In the genomic region with DNA sequence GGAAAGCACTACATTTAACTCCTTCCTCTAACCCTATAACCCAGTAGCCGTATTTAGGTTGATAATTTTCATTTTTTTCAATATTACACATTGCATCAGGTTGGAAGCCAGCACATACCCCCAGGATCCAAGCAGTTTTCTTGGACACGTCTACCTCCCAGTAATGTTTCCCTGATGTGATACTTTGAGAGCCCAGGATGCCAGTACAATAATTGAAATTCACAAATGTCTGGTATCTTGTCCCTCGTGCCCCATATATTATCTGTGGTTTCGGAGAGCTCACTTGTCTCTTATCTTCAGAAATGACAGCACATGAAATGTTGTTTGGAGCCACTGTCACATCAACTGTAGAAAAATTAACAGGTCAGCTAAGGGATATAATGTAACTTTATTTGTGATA, we compare ENCODE assay signal across 33 cellular contexts. TPM values are rescaled to one million over a fixed set of nuclear protein-coding genes. Genes with fewer than 3 reads are reported as not detected.
"Had no signal": no experiment of that assay in that cellular context is flagged by ENCODE, and none has a peak within 500 bp of the region (broad histone marks: within the 10 kb centered on the region; RNA-seq: fewer than 3 reads in every experiment).

No MANE protein-coding gene starts in this region.

- H3K27me3 Mint-ChIP-seq: activated B cell treated with CpG ODN at 0.5 μM for 24 hours; activated T-helper 17 cell treated with anti-CD3 and anti-CD28 coated beads, Interleukin-2, amount 50 U/mL, for 72 hours had no signal

- H3K4me3 Mint-ChIP-seq: activated B cell treated with CpG ODN at 0.5 μM for 24 hours; activated T-helper 17 cell treated with anti-CD3 and anti-CD28 coated beads, Interleukin-2, amount 50 U/mL, for 72 hours; T-helper 1 cell treated with Interleukin-12 subunit alpha and Interleukin-12 subunit beta and Interleukin-4 antibody, amounts not matched to agents 30 μg/mL and 1 μg/mL, for 36 hours; T-helper 2 cell treated with Interferon-gamma antibody and Interleukin-4, amounts not matched to agents 5 μg/mL and 100 μg/mL, for 36 hours had no signal

- H3K9me3 Mint-ChIP-seq: activated B cell treated with CpG ODN at 0.5 μM for 24 hours; activated naive CD4-positive, alpha-beta T cell treated with anti-CD3 and anti-CD28 coated beads, Interleukin-2, amount 50 U/mL, for 72 hours; activated T-helper 17 cell treated with anti-CD3 and anti-CD28 coated beads, Interleukin-2, amount 50 U/mL, for 72 hours; T-helper 1 cell treated with Interleukin-12 subunit alpha and Interleukin-12 subunit beta and Interleukin-4 antibody, amounts not matched to agents 30 μg/mL and 1 μg/mL, for 36 hours; T-helper 2 cell treated with Interferon-gamma antibody and Interleukin-4, amounts not matched to agents 5 μg/mL and 100 μg/mL, for 36 hours had no signal

- FAIRE-seq: colon, TTC549 had no signal

- ATAC-seq: activated naive CD4-positive, alpha-beta T cell treated with anti-CD3 and anti-CD28 coated beads, Interleukin-2, amount 50 U/mL, for 72 hours; activated T-helper 17 cell treated with anti-CD3 and anti-CD28 coated beads, Interleukin-2, amount 50 U/mL, for 72 hours; PC-3 had no signal

- DNase-seq: activated B cell treated with CpG ODN at 0.5 μM for 24 hours; activated CD4-positive, alpha-beta T cell treated with anti-CD3 and anti-CD28 coated beads for 4 hours; activated CD4-positive, CD25-positive, alpha-beta regulatory T cell treated with anti-CD3 and anti-CD28 coated beads, Interleukin-2, amount 50 U/mL, for 72 hours; activated CD8-positive, alpha-beta memory T cell treated with anti-CD3 and anti-CD28 coated beads, Interleukin-2, amount 50 U/mL, for 4 hours; activated effector memory CD4-positive, alpha-beta T cell treated with anti-CD3 and anti-CD28 coated beads, Interleukin-2, amount 50 U/mL, for 16 hours; activated naive CD4-positive, alpha-beta T cell; activated T-cell treated with anti-CD3 and anti-CD28 coated beads for 4 hours; activated T-cell treated with anti-CD3 and anti-CD28 coated beads, Interleukin-2, amount 50 U/mL, for 48 hours; amniotic stem cell; aorta; brain microvascular endothelial cell; central memory CD4-positive, alpha-beta T cell; Karpas-422; KBM-7; NCI-H1105; NCI-H1417 treated with DMSO at 0.1 percent for 48 hours; NCI-H187 treated with DMSO at 0.1 percent for 48 hours; NCI-H2081; NCI-H510A; NCI-H526; NCI-H748 treated with DMSO at 0.1 percent for 48 hours; NK-92 treated with Interleukin-12 subunit alpha and Interleukin-12 subunit beta, amount 100 ng/mL, for 24 hours; PC-3; Peyer's patch; RPMI8226; SHP77 treated with DMSO at 0.1 percent for 48 hours; SK-N-SH had no signal

- H3K4me1 Mint-ChIP-seq: activated B cell treated with CpG ODN at 0.5 μM for 24 hours; activated T-helper 17 cell treated with anti-CD3 and anti-CD28 coated beads, Interleukin-2, amount 50 U/mL, for 72 hours had no signal

- H3K36me3 Mint-ChIP-seq: activated naive CD4-positive, alpha-beta T cell treated with anti-CD3 and anti-CD28 coated beads, Interleukin-2, amount 50 U/mL, for 72 hours had no signal

- H3K27ac Mint-ChIP-seq: activated B cell treated with CpG ODN at 0.5 μM for 24 hours; activated naive CD4-positive, alpha-beta T cell treated with anti-CD3 and anti-CD28 coated beads, Interleukin-2, amount 50 U/mL, for 72 hours; activated T-helper 17 cell treated with anti-CD3 and anti-CD28 coated beads, Interleukin-2, amount 50 U/mL, for 72 hours; T-helper 1 cell treated with Interleukin-12 subunit alpha and Interleukin-12 subunit beta and Interleukin-4 antibody, amounts not matched to agents 30 μg/mL and 1 μg/mL, for 36 hours; T-helper 2 cell treated with Interferon-gamma antibody and Interleukin-4, amounts not matched to agents 5 μg/mL and 100 μg/mL, for 36 hours had no signal

RNA-seq across cellular contexts. Expression of a gene that starts 24.5 kb away (rescaled TPM):
- total RNA-seq: PC-3 had no signal
